15 cellular contexts compared by ENCODE assay signal in the genomic region with DNA sequence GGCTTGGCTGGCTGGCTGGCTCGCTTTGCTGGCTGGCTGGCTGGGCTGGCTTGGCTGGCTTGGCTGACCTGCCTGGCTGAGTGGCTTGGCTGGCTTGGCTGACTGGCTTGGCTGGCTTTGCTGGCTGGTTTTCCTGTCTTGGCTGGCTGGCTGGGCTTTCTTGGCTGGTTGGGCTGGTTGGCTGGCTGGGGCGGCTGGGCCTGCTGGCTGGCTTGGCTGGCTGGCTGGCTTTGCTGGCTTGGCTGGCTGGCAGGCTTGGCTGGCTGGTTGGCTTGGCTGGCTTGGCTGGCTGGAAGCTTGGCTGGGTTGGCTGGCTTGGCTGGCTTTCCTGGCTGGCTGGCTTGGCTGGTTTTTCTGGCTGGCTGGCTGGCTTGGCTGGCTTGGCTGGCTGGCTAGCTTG.
DNase-seq lines count a peak whose midpoint lies in the region; ATAC-seq and TF ChIP-seq lines count a peak whose summit lies in the region.
"Had no signal": no experiment of that assay in that cellular context is flagged by ENCODE, and none has a peak within 500 bp of the region (broad histone marks: within the 10 kb centered on the region; RNA-seq: fewer than 3 reads in every experiment).

No MANE protein-coding gene starts in this region.

- no peak for TF ChIP-seq CTCF in type B pancreatic cell (conservative IDR thresholded peaks at IDR 0.05)
- no peak for TF ChIP-seq CTCF in uterus (IDR thresholded peaks at IDR 0.05)

- H3K9me3 Mint-ChIP-seq in type B pancreatic cell, result no peaks in the 10 kb centered on the region
- H3K9me3 Mint-ChIP-seq: activated B cell treated with CpG ODN at 0.5 μM for 24 hours had no signal

- peaks cover 0 to 3% of the 10 kb centered on the region in 2 donors for H3K9me3 ChIP-seq in uterus
- H3K9me3 ChIP-seq: thyroid gland had no signal

- H3K36me3 Mint-ChIP-seq in type B pancreatic cell, result no peaks in the 10 kb centered on the region

- DNase-seq in activated effector memory CD4-positive, alpha-beta T cell treated with anti-CD3 and anti-CD28 coated beads, Interleukin-2, amount 50 U/mL, for 16 hours, result peak; percentile 61
- no peak for DNase-seq in activated effector memory CD4-positive, alpha-beta T cell treated with Interleukin-2 at 50 U/mL for 16 hours
- DNase-seq in T-helper 1 cell, result peak in 4 of 5 donors; percentile 0 to 23 (median 13)
- peak; percentile 62 for DNase-seq in islet precursor cell
- DNase-seq in type B pancreatic cell (ENCODE audit: extremely low spot score, unreplicated experiment), result peak; percentile 71
- no peak for DNase-seq in uterus
- DNase-seq: activated B cell treated with CpG ODN at 0.5 μM for 24 hours, NCI-H2029 treated with DMSO at 0.1 percent for 48 hours, occipital lobe had no signal

- intact Hi-C loops in uterus (cut with DNase I; ENCODE audit: low total_unique reads), result no loop called here

- H3K27me3 Mint-ChIP-seq in type B pancreatic cell, result no peaks in the 10 kb centered on the region
- H3K27me3 Mint-ChIP-seq: activated B cell treated with CpG ODN at 0.5 μM for 24 hours had no signal

- no peak overlapping the region for H3K4me3 ChIP-seq in uterus
- H3K4me3 ChIP-seq: A549, SK-N-MC, thyroid gland had no signal

- no peak overlapping the region for H3K27ac Mint-ChIP-seq in type B pancreatic cell
- H3K27ac Mint-ChIP-seq: activated B cell treated with CpG ODN at 0.5 μM for 24 hours had no signal

- ATAC-seq in HG02973 (IDR thresholded peaks at IDR 0.05; ENCODE audit: unreplicated experiment) (no peak), GM21529 (IDR thresholded peaks at IDR 0.05; ENCODE audit: unreplicated experiment) (no peak)
- ATAC-seq: A549 had no signal

- no peaks in the 10 kb centered on the region for H3K4me1 ChIP-seq in uterus
- H3K4me1 ChIP-seq: A549, thyroid gland had no signal

- TF ChIP-seq POLR2A in uterus (IDR thresholded peaks at IDR 0.05), result no peak

- H3K36me3 ChIP-seq in uterus, result no peaks in the 10 kb centered on the region
- H3K36me3 ChIP-seq: thyroid gland had no signal

- no peak overlapping the region for H3K27ac ChIP-seq in uterus
- H3K27ac ChIP-seq: A549, KMS-11, SK-N-MC, thyroid gland had no signal

- no peak overlapping the region for H3K4me3 Mint-ChIP-seq in type B pancreatic cell
- H3K4me3 Mint-ChIP-seq: activated B cell treated with CpG ODN at 0.5 μM for 24 hours had no signal

- H3K4me1 Mint-ChIP-seq in type B pancreatic cell (ENCODE audit: unreplicated experiment), result no peaks in the 10 kb centered on the region
- H3K4me1 Mint-ChIP-seq: activated B cell treated with CpG ODN at 0.5 μM for 24 hours had no signal

- no peaks in the 10 kb centered on the region for H3K27me3 ChIP-seq in uterus
- H3K27me3 ChIP-seq: thyroid gland had no signal

Comparison
In these comparisons a context has a peak if more than half of its experiments do, and no peak if none do; other contexts are left out.
1. DNase-seq: peak in activated effector memory CD4-positive, alpha-beta T cell treated with anti-CD3 and anti-CD28 coated beads, Interleukin-2, amount 50 U/mL, for 16 hours (single experiment), T-helper 1 cell (4 of 5), islet precursor cell (single experiment) and type B pancreatic cell (single experiment); none in activated effector memory CD4-positive, alpha-beta T cell treated with Interleukin-2 at 50 U/mL for 16 hours (single experiment) and uterus (0 of 2).